Comparison of ENCODE assay signal across 8 cellular contexts in the genomic region with DNA sequence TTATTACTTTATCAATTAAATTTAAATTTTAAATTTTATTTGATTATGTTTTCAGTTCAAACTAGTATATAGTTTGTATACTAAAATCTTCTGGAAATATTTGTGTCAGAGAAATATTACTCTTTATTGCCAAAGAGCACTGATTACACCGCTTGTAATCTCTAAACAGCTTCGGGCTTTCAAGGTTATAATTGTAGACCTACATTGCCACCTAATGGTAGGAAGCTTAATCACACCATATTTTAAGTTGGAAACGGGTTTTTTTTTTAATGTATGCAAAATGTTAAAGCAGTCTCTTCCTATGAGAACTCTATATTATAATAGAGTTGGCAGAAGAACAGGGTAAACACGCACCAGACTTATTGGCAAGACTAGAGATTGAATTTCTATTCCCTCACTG. TPM values are rescaled to one million over a fixed set of nuclear protein-coding genes. Genes with fewer than 3 reads are reported as not detected.
DNase-seq lines count a peak whose midpoint lies in the region; ATAC-seq, FAIRE-seq and TF ChIP-seq lines count a peak whose summit lies in the region.

No MANE protein-coding gene starts in this region.

- H3K9me3 ChIP-seq in BE2C (no peaks in the 10 kb centered on the region), small intestine (ENCODE audit: control insufficient read depth, low read depth) (no peaks in the 10 kb centered on the region)

- no peak for DNase-seq in BE2C
- DNase-seq in germinal center (ENCODE audit: low spot score), result peak; percentile 34
- DNase-seq in small intestine, result peak; percentile 42
- no peak for DNase-seq in stimulated activated CD4-positive, alpha-beta T cell treated with anti-CD3 and anti-CD28 coated beads, Interleukin-2, amount 100 ng/mL, for 48 hours
- no peak for DNase-seq in activated gamma-delta T cell (lab: John Stamatoyannopoulos, UW)

- no peaks in the 10 kb centered on the region for H3K27me3 ChIP-seq in BE2C
- H3K27me3 ChIP-seq in small intestine (ENCODE audit: control insufficient read depth in 2 of 2, insufficient read depth in 2 of 2, low read length in 2 of 2), result no peaks in the 10 kb centered on the region

- peak; percentile 69 for TF ChIP-seq RAD21 in Ishikawa (IDR thresholded peaks at IDR 0.05; ENCODE audit: low read depth)

- peak; percentile 58 for TF ChIP-seq CTCF in BE2C (IDR thresholded peaks at IDR 0.05; ENCODE audit: low read depth, low read length)

- FAIRE-seq in TTC549 (lab: Jason Lieb, UNC) (peak; percentile 89), small intestine (lab: Jason Lieb, UNC) (peak; percentile 74)

- 2 to 6% (median 3%) methylated on average over 4 of the region's 4 CpGs for WGBS in small intestine, 3 donors

- TF ChIP-seq EP300 in Ishikawa (IDR thresholded peaks at IDR 0.05; ENCODE audit: borderline replicate concordance), result no peak

- peak; percentile 63 for ATAC-seq in GM18511 (IDR thresholded peaks at IDR 0.05; ENCODE audit: unreplicated experiment)

- no peak overlapping the region for H3K27ac ChIP-seq in small intestine (ENCODE audit: low read depth in 1 of 2, low read length in 1 of 2)

- H3K4me1 ChIP-seq in BE2C, result peaks cover 16% of the 10 kb centered on the region
- H3K4me1 ChIP-seq in small intestine (ENCODE audit: control insufficient read depth in 2 of 2, insufficient read depth in 1 of 2, low read depth in 1 of 2, low read length in 1 of 2), result no peaks in the 10 kb centered on the region

- H3K4me3 ChIP-seq in BE2C (ENCODE audit: low read depth, low read length) (no peak overlapping the region), small intestine (ENCODE audit: low read depth in 1 of 2, low read length in 2 of 2) (no peak overlapping the region)

- no peaks in the 10 kb centered on the region for H3K36me3 ChIP-seq in BE2C
- no peaks in the 10 kb centered on the region for H3K36me3 ChIP-seq in small intestine (ENCODE audit: control insufficient read depth in 2 of 2, insufficient read depth in 2 of 2, low read length in 2 of 2)

TF ChIP-seq in Ishikawa, 13 proteins besides CTCF, POLR2A, EP300 and RAD21:
- TF ChIP-seq CREB1 (IDR thresholded peaks at IDR 0.05; ENCODE audit: low read depth) (no peak), MAX (IDR thresholded peaks at IDR 0.05) (no peak), TEAD4 (IDR thresholded peaks at IDR 0.05) (no peak), FOXM1 (IDR thresholded peaks at IDR 0.05; ENCODE audit: borderline replicate concordance, low read depth) (no peak), CEBPB (IDR thresholded peaks at IDR 0.05) (no peak), ZBTB7A (IDR thresholded peaks at IDR 0.05; ENCODE audit: low read depth) (no peak), YY1 (IDR thresholded peaks at IDR 0.05; ENCODE audit: low read depth) (no peak), EGR1 (IDR thresholded peaks at IDR 0.05) (no peak), TCF12 (IDR thresholded peaks at IDR 0.05; ENCODE audit: low read depth) (no peak), TAF1 (IDR thresholded peaks at IDR 0.05; ENCODE audit: low read depth) (no peak), REST (IDR thresholded peaks at IDR 0.05; ENCODE audit: low read depth) (no peak), NFIC (IDR thresholded peaks at IDR 0.05) (no peak), USF1 (IDR thresholded peaks at IDR 0.05) (no peak)

RNA-seq across cellular contexts. Expression of gene NFXL1, which starts 19.4 kb away (rescaled TPM):
- polyA plus RNA-seq in BE2C (2012; ENCODE audit: insufficient read depth, insufficient read length, low read depth), result 7.9 TPM
- 1 to 10 TPM; 4.6 to 6.7 (median 5.9) TPM for polyA plus RNA-seq in small intestine

Comparison
In these comparisons a context has a peak if more than half of its experiments do, and no peak if none do; other contexts are left out.
1. DNase-seq: peak in germinal center (single experiment) and small intestine (single experiment); none in BE2C (single experiment), stimulated activated CD4-positive, alpha-beta T cell treated with anti-CD3 and anti-CD28 coated beads, Interleukin-2, amount 100 ng/mL, for 48 hours (0 of 2) and activated gamma-delta T cell (single experiment).